In genomic region chr3:55089211-55089610, GRCh38 we compare ENCODE assay signal across 15 cellular contexts.
"Had no signal": no experiment of that assay in that cellular context is flagged by ENCODE, and none has a peak within 500 bp of the region (broad histone marks: within the 10 kb centered on the region; RNA-seq: fewer than 3 reads in every experiment).

No MANE protein-coding gene starts in this region.

- H3K4me3 ChIP-seq: breast epithelium, prostate gland, upper lobe of left lung had no signal

- DNase-seq: activated CD4-positive, alpha-beta T cell treated with anti-CD3 and anti-CD28 coated beads, Interleukin-2, amount 50 U/mL, for 1 hour; activated CD4-positive, CD25-positive, alpha-beta regulatory T cell; activated naive CD4-positive, alpha-beta T cell treated with anti-CD3 and anti-CD28 coated beads for 36 hours; activated T-cell treated with anti-CD3 and anti-CD28 coated beads for 4 hours; glutamatergic neuron; occipital lobe; stimulated activated CD4-positive, alpha-beta T cell treated with anti-CD3 and anti-CD28 coated beads, Interleukin-12 subunit alpha, Interleukin-12 subunit beta, amount 100 ng/mL, for 4 hours; stimulated activated naive CD4-positive, alpha-beta T cell; upper lobe of left lung had no signal

- H3K4me3 Mint-ChIP-seq: activated naive CD4-positive, alpha-beta T cell treated with anti-CD3 and anti-CD28 coated beads for 36 hours; activated T-helper 17 cell treated with anti-CD3 and anti-CD28 coated beads, Interleukin-2, amount 50 U/mL, for 72 hours; nephron; T-helper 1 cell treated with Interleukin-12 subunit alpha and Interleukin-12 subunit beta and Interleukin-4 antibody, amounts not matched to agents 30 μg/mL and 1 μg/mL, for 36 hours had no signal

- ATAC-seq: activated T-helper 17 cell treated with anti-CD3 and anti-CD28 coated beads, Interleukin-2, amount 50 U/mL, for 72 hours; sciatic nerve had no signal

- H3K36me3 ChIP-seq: breast epithelium, prostate gland, upper lobe of left lung had no signal

- H3K27ac Mint-ChIP-seq: activated naive CD4-positive, alpha-beta T cell treated with anti-CD3 and anti-CD28 coated beads for 36 hours; activated T-helper 17 cell treated with anti-CD3 and anti-CD28 coated beads, Interleukin-2, amount 50 U/mL, for 72 hours; nephron; T-helper 1 cell treated with Interleukin-12 subunit alpha and Interleukin-12 subunit beta and Interleukin-4 antibody, amounts not matched to agents 30 μg/mL and 1 μg/mL, for 36 hours had no signal

- H3K27me3 ChIP-seq: upper lobe of left lung had no signal

- H3K4me1 ChIP-seq: breast epithelium, prostate gland, upper lobe of left lung had no signal

- H3K4me1 Mint-ChIP-seq: activated T-helper 17 cell treated with anti-CD3 and anti-CD28 coated beads, Interleukin-2, amount 50 U/mL, for 72 hours had no signal

- H3K27me3 Mint-ChIP-seq: activated T-helper 17 cell treated with anti-CD3 and anti-CD28 coated beads, Interleukin-2, amount 50 U/mL, for 72 hours had no signal

- H3K9me3 ChIP-seq: breast epithelium, prostate gland, upper lobe of left lung had no signal

- H3K9me3 Mint-ChIP-seq: activated T-helper 17 cell treated with anti-CD3 and anti-CD28 coated beads, Interleukin-2, amount 50 U/mL, for 72 hours; T-helper 1 cell treated with Interleukin-12 subunit alpha and Interleukin-12 subunit beta and Interleukin-4 antibody, amounts not matched to agents 30 μg/mL and 1 μg/mL, for 36 hours had no signal

- H3K27ac ChIP-seq: breast epithelium, prostate gland, upper lobe of left lung had no signal
